8 cellular contexts compared by ENCODE assay signal in genomic region chr12:62603811-62604098, GRCh38.
DNase-seq lines count a peak whose midpoint lies in the region; ATAC-seq and TF ChIP-seq lines count a peak whose summit lies in the region.

No MANE protein-coding gene starts in this region.

- H3K27ac Mint-ChIP-seq in mesothelial cell of epicardium, result peak overlapping the region; percentile 85

- peaks cover 48% of the 10 kb centered on the region for H3K4me1 Mint-ChIP-seq in mesothelial cell of epicardium

- H3K9me3 ChIP-seq in heart left ventricle, result no peaks in the 10 kb centered on the region
- H3K9me3 ChIP-seq in breast epithelium, result no peaks in the 10 kb centered on the region
- H3K9me3 ChIP-seq in vagina, result no peaks in the 10 kb centered on the region

- intact Hi-C loops in heart left ventricle (cut with DNase I) (loop anchor here (1.0 to 5.0 kb wide), 6 partner anchors 28 to 191 kb away; no protein-coding TSS in a partner anchor), left ventricle myocardium superior (cut with micrococcal nuclease) (no loop called here), breast epithelium (cut with DNase I; ENCODE audit: low total_unique reads) (loop anchor here (5.0 kb wide), 1 partner anchor 189 kb away; no protein-coding TSS in a partner anchor), vagina (cut with DNase I) (loop anchor here (5.0 to 10.0 kb wide), 2 partner anchors 121 to 189 kb away; no protein-coding TSS in a partner anchor)

- DNase-seq in heart left ventricle, result no peak
- DNase-seq in left ventricle myocardium superior, result no peak
- no peak for DNase-seq in breast epithelium (ENCODE audit: low spot score in 2 of 2)
- DNase-seq in mesothelial cell of epicardium (ENCODE audit: low spot score in 2 of 2, unreplicated experiment in 2 of 2), result no peak
- no peak for DNase-seq in vagina (ENCODE audit: extremely low spot score in 2 of 2)
- no peak for DNase-seq in stimulated activated CD4-positive, alpha-beta T cell treated with anti-CD3 and anti-CD28 coated beads, Interleukin-2, amount 100 ng/mL, for 24 hours
- DNase-seq in SKM-1 (lab: John Stamatoyannopoulos, UW; ENCODE audit: unreplicated experiment), result no peak

- 0 to 1% (median 1%) methylated on average over 14 of the region's 14 CpGs for WGBS in heart left ventricle, 4 donors

- H3K4me3 ChIP-seq in heart left ventricle, result peak overlapping the region; percentile 69 to 100 (median 88)
- peak overlapping the region; percentile 73 to 85 (median 76) for H3K4me3 ChIP-seq in breast epithelium
- peak overlapping the region; percentile 68 to 73 for H3K4me3 ChIP-seq in vagina

- H3K4me1 ChIP-seq in heart left ventricle (peaks cover 2 to 42% (median 20%) of the 10 kb centered on the region in 12 donors), breast epithelium (peaks cover 0 to 4% of the 10 kb centered on the region in 2 donors), vagina (peaks cover 33% of the 10 kb centered on the region)

- TF ChIP-seq CTCF in heart left ventricle (IDR thresholded peaks at IDR 0.05), result no peak
- TF ChIP-seq CTCF in breast epithelium (IDR thresholded peaks at IDR 0.05), result no peak
- no peak for TF ChIP-seq CTCF in mesothelial cell of epicardium (IDR thresholded peaks at IDR 0.05; ENCODE audit: unreplicated experiment)
- no peak for TF ChIP-seq CTCF in vagina (IDR thresholded peaks at IDR 0.05)

- H3K27me3 ChIP-seq in heart left ventricle (no peaks in the 10 kb centered on the region), breast epithelium (no peaks in the 10 kb centered on the region), vagina (no peaks in the 10 kb centered on the region)

- peak overlapping the region; percentile 78 for H3K4me3 Mint-ChIP-seq in mesothelial cell of epicardium

- no peaks in the 10 kb centered on the region for H3K27me3 Mint-ChIP-seq in mesothelial cell of epicardium (ENCODE audit: low read depth)

- TF ChIP-seq POLR2A in heart left ventricle (IDR thresholded peaks at IDR 0.05) (no peak), breast epithelium (IDR thresholded peaks at IDR 0.05) (no peak), vagina (IDR thresholded peaks at IDR 0.05) (no peak)

- no peak for ATAC-seq in heart left ventricle
- ATAC-seq in left ventricle myocardium superior, result no peak
- no peak for ATAC-seq in GM18909 (IDR thresholded peaks at IDR 0.05; ENCODE audit: poor library complexity, unreplicated experiment)

- H3K27ac ChIP-seq in heart left ventricle (peak overlapping the region; percentile 98 to 100 (median 100)), breast epithelium (peak overlapping the region; percentile 99 to 100), vagina (peak overlapping the region; percentile 99)

- no peaks in the 10 kb centered on the region for H3K9me3 Mint-ChIP-seq in mesothelial cell of epicardium

- H3K36me3 Mint-ChIP-seq in mesothelial cell of epicardium, result no peaks in the 10 kb centered on the region

- no peaks in the 10 kb centered on the region for H3K36me3 ChIP-seq in heart left ventricle
- no peaks in the 10 kb centered on the region for H3K36me3 ChIP-seq in breast epithelium
- H3K36me3 ChIP-seq in vagina, result no peaks in the 10 kb centered on the region
